13 cellular contexts compared by ENCODE assay signal in genomic region chr20:36585410-36586125, GRCh38. TPM values are rescaled to one million over a fixed set of nuclear protein-coding genes. Genes with fewer than 3 reads are reported as not detected.
DNase-seq lines count a peak whose midpoint lies in the region; ATAC-seq and TF ChIP-seq lines count a peak whose summit lies in the region.
"Had no signal": no experiment of that assay in that cellular context is flagged by ENCODE, and none has a peak within 500 bp of the region (broad histone marks: within the 10 kb centered on the region; RNA-seq: fewer than 3 reads in every experiment).

No MANE protein-coding gene starts in this region.

- WGBS in ovary, 3 donors, result 65 to 70% (median 69%) methylated on average over 8 of the region's 8 CpGs

- H3K9me3 ChIP-seq in HAP-1 (no peaks in the 10 kb centered on the region), RWPE2 (ENCODE audit: severe bottlenecking) (no peaks in the 10 kb centered on the region), iPS-18c (ENCODE audit: control insufficient read depth, insufficient read depth, low read length) (peaks cover 2% of the 10 kb centered on the region), vagina (no peaks in the 10 kb centered on the region), ovary (no peaks in the 10 kb centered on the region)
- no peaks in the 10 kb centered on the region for H3K9me3 ChIP-seq in naive thymus-derived CD4-positive, alpha-beta T cell (ENCODE audit: control insufficient read depth in 2 of 3, low read length in 3 of 3)
- H3K9me3 ChIP-seq: mucosa of descending colon had no signal

- peak overlapping the region in 3 of 9 donors; percentile 31 to 85 (median 55) for H3K27ac Mint-ChIP-seq in naive thymus-derived CD4-positive, alpha-beta T cell

- ATAC-seq in RWPE2 (ENCODE audit: low read depth) (peak; percentile 91), HG03342 (IDR thresholded peaks at IDR 0.05; ENCODE audit: unreplicated experiment) (no peak)
- no peak for ATAC-seq in naive thymus-derived CD4-positive, alpha-beta T cell
- ATAC-seq: mucosa of descending colon; Right ventricle myocardium inferior; stimulated activated naive CD8-positive, alpha-beta T cell treated with anti-CD3 and anti-CD28 coated beads, Interleukin-15, Interleukin-2, amounts not matched to agents 100 U/mL and 50 U/mL, for 24 hours had no signal

- H3K36me3 Mint-ChIP-seq in naive thymus-derived CD4-positive, alpha-beta T cell, result peaks cover 0 to 15% (median 8%) of the 10 kb centered on the region in 5 donors

- H3K27ac ChIP-seq in RWPE2 (ENCODE audit: poor library complexity, severe bottlenecking) (peak overlapping the region; percentile 64), vagina (no peak overlapping the region), ovary (no peak overlapping the region)
- H3K27ac ChIP-seq in naive thymus-derived CD4-positive, alpha-beta T cell (ENCODE audit: low read depth, low read length), result no peak overlapping the region

- no peak overlapping the region for H3K4me3 Mint-ChIP-seq in naive thymus-derived CD4-positive, alpha-beta T cell

- DNase-seq in COLO829 (ENCODE audit: low spot score) (peak; percentile 100), HAP-1 (ENCODE audit: low spot score in 2 of 2) (peak; percentile 91 to 99), RWPE2 (ENCODE audit: low spot score) (peak; percentile 93), vagina (ENCODE audit: extremely low spot score in 2 of 2) (no peak), ovary (no peak)
- DNase-seq in naive thymus-derived CD4-positive, alpha-beta T cell, result no peak
- DNase-seq: activated CD4-positive, alpha-beta T cell treated with anti-CD3 and anti-CD28 coated beads, Interleukin-2, amount 50 U/mL, for 48 hours; anterior cingulate cortex; mucosa of descending colon; stimulated activated naive CD8-positive, alpha-beta T cell treated with anti-CD3 and anti-CD28 coated beads, Interleukin-15, Interleukin-2, amounts not matched to agents 100 U/mL and 50 U/mL, for 24 hours had no signal

- TF ChIP-seq POLR2A in vagina (IDR thresholded peaks at IDR 0.05) (no peak), ovary (IDR thresholded peaks at IDR 0.05) (no peak)

- H3K4me1 ChIP-seq in HAP-1, result peaks cover 20% of the 10 kb centered on the region
- peaks cover 17% of the 10 kb centered on the region for H3K4me1 ChIP-seq in RWPE2 (ENCODE audit: insufficient read depth, poor library complexity, severe bottlenecking)
- no peaks in the 10 kb centered on the region for H3K4me1 ChIP-seq in vagina
- H3K4me1 ChIP-seq in naive thymus-derived CD4-positive, alpha-beta T cell (ENCODE audit: control insufficient read depth in 2 of 2, insufficient read depth in 2 of 2, low read length in 2 of 2), result peaks cover 0 to 8% of the 10 kb centered on the region in 2 donors
- peaks cover 8% of the 10 kb centered on the region for H3K4me1 ChIP-seq in ovary (ENCODE audit: insufficient read depth)

- H3K36me3 ChIP-seq in HAP-1 (replicated peaks) (peaks cover 41% of the 10 kb centered on the region), RWPE2 (ENCODE audit: low read depth) (peaks cover 21% of the 10 kb centered on the region), vagina (no peaks in the 10 kb centered on the region), ovary (no peaks in the 10 kb centered on the region)
- peaks cover 0 to 41% (median 0%) of the 10 kb centered on the region in 3 experiments for H3K36me3 ChIP-seq in naive thymus-derived CD4-positive, alpha-beta T cell (ENCODE audit: control insufficient read depth in 2 of 3, insufficient read depth in 3 of 3, low read length in 3 of 3)

- H3K4me1 Mint-ChIP-seq in naive thymus-derived CD4-positive, alpha-beta T cell, result peaks cover 17 to 39% (median 24%) of the 10 kb centered on the region in 7 donors

- in situ Hi-C loops in HAP-1 (cut with MboI; ENCODE audit: low sequenced_read_pairs), result no loop called here

- no peak for TF ChIP-seq EP300 in ovary (IDR thresholded peaks at IDR 0.05)

- intact Hi-C loops in vagina (cut with DNase I), result no loop called here
- intact Hi-C loops in naive thymus-derived CD4-positive, alpha-beta T cell (cut with micrococcal nuclease), result no loop called here
- intact Hi-C loops in ovary (cut with DNase I), result no loop called here

- TF ChIP-seq CTCF in RWPE2 (IDR thresholded peaks at IDR 0.05; ENCODE audit: poor library complexity, severe bottlenecking) (no peak), vagina (IDR thresholded peaks at IDR 0.05) (no peak), ovary (IDR thresholded peaks at IDR 0.05) (no peak)

- POLR2A ChIA-PET in naive thymus-derived CD4-positive, alpha-beta T cell (lab: Charles Lee), result interaction anchor here (1.3 to 1.6 kb wide), 4 partner anchors 10 to 19 kb away, joined by 3 to 5 read pairs (median 3); no protein-coding TSS in a partner anchor

- H3K9me3 Mint-ChIP-seq in naive thymus-derived CD4-positive, alpha-beta T cell, result no peaks in the 10 kb centered on the region

- H3K4me3 ChIP-seq in HAP-1, result no peak overlapping the region
- H3K4me3 ChIP-seq in RWPE2 (ENCODE audit: severe bottlenecking), result no peak overlapping the region
- peak overlapping the region; percentile 25; the same call in 1 of the 2 replicates for H3K4me3 ChIP-seq in iPS-18c (ENCODE audit: insufficient read depth, low read depth, low read length)
- H3K4me3 ChIP-seq in vagina, result no peak overlapping the region
- H3K4me3 ChIP-seq in naive thymus-derived CD4-positive, alpha-beta T cell (ENCODE audit: low read length), result no peak overlapping the region
- no peak overlapping the region for H3K4me3 ChIP-seq in ovary
- H3K4me3 ChIP-seq: mucosa of descending colon had no signal

- H3K27me3 ChIP-seq in HAP-1 (ENCODE audit: low read depth), result no peaks in the 10 kb centered on the region
- no peaks in the 10 kb centered on the region for H3K27me3 ChIP-seq in RWPE2 (ENCODE audit: insufficient read depth, poor library complexity, severe bottlenecking)
- H3K27me3 ChIP-seq in vagina, result no peaks in the 10 kb centered on the region
- H3K27me3 ChIP-seq in naive thymus-derived CD4-positive, alpha-beta T cell (ENCODE audit: control insufficient read depth in 2 of 2, insufficient read depth in 2 of 2, low read length in 2 of 2), result no peaks in the 10 kb centered on the region
- H3K27me3 ChIP-seq in ovary, result no peaks in the 10 kb centered on the region

- CTCF ChIA-PET in naive thymus-derived CD4-positive, alpha-beta T cell (lab: Charles Lee), result interaction anchor here (0.6 kb wide), 2 partner anchors 29 to 32 kb away, joined by 3 read pairs; no protein-coding TSS in a partner anchor

- H3K27me3 Mint-ChIP-seq in naive thymus-derived CD4-positive, alpha-beta T cell, result no peaks in the 10 kb centered on the region

RNA-seq across cellular contexts. Expression of gene TGIF2, which starts 12.2 kb away (rescaled TPM):
- 9.3 TPM for total RNA-seq in vagina
- 10 to 100 TPM; 35.6 to 44.3 (median 40.7) TPM for total RNA-seq in naive thymus-derived CD4-positive, alpha-beta T cell
- polyA plus RNA-seq in naive thymus-derived CD4-positive, alpha-beta T cell, result 10 to 100 TPM; 32.1 to 37.7 TPM
- total RNA-seq in ovary, result 10 to 100 TPM; 19.2 to 39.2 (median 26.0) TPM
- polyA plus RNA-seq in ovary, result 10 to 100 TPM; 12.6 to 21.6 TPM

RNA-seq across cellular contexts. Expression of gene RAB5IF, which starts 20.0 kb away (rescaled TPM):
- total RNA-seq in vagina (64.3 TPM), ovary (10 to 100 TPM; 35.6 to 61.0 (median 40.9) TPM)
- total RNA-seq in naive thymus-derived CD4-positive, alpha-beta T cell, result 100 to 1,000 TPM in 1 of 5 experiments, 10 to 100 TPM in 4; 47.9 to 100 (median 53.1) TPM
- 100 to 1,000 TPM; 104 to 153 TPM for polyA plus RNA-seq in naive thymus-derived CD4-positive, alpha-beta T cell
- 10 to 100 TPM; 29.6 to 59.0 TPM for polyA plus RNA-seq in ovary

RNA-seq across cellular contexts. Expression of gene MYL9, which starts 44.2 kb away (rescaled TPM):
- total RNA-seq in vagina (246 TPM), ovary (1,000 to 10,000 TPM in 1 of 7 donors, 100 to 1,000 TPM in 5, 10 to 100 TPM in 1; 69.5 to 1,408 (median 681) TPM)
- total RNA-seq in naive thymus-derived CD4-positive, alpha-beta T cell, result 1 to 10 TPM in 1 of 5 experiments, under 1 TPM in 2, not detected in 2; 0.29 to 2.4 (median 0.29) TPM
- not detected for polyA plus RNA-seq in naive thymus-derived CD4-positive, alpha-beta T cell
- polyA plus RNA-seq in ovary, result 100 to 1,000 TPM; 269 to 691 TPM

Comparison
In these comparisons a context has a peak if more than half of its experiments do, and no peak if none do; other contexts are left out.
1. DNase-seq: peak in COLO829 (single experiment), HAP-1 (2 of 2) and RWPE2 (single experiment); none in vagina (0 of 2), naive thymus-derived CD4-positive, alpha-beta T cell (0 of 9) and ovary (0 of 5).
2. RNA of gene MYL9, which starts 44.2 kb away (total RNA-seq): 69.5 to 1,408 TPM in ovary and 246 TPM in vagina (single experiment); 0.29 to 2.4 TPM in naive thymus-derived CD4-positive, alpha-beta T cell; every median in the first group is over 10 times any median in the second.